In the genomic region with DNA sequence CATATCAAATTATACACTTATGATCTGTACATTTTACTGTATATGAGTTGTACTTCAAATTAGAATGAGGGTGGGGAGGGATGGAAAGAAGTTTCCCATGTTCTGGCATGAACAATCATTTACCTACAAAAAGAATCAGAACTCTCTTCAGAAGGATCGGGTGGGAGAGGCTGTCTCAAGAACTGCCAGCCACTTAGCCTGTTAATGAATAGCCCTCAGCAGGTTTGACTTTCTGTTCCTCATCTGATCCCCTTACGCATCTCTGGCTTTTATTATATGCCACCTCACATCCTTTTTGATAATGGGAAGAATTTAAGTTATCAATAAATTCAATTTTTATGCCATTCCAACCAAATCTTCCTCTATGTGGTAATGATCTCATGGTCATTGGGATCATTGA, we compare ENCODE assay signal across 21 cellular contexts.
DNase-seq lines count a peak whose midpoint lies in the region; ATAC-seq and TF ChIP-seq lines count a peak whose summit lies in the region.
"Had no signal": no experiment of that assay in that cellular context is flagged by ENCODE, and none has a peak within 500 bp of the region (broad histone marks: within the 10 kb centered on the region; RNA-seq: fewer than 3 reads in every experiment).

No MANE protein-coding gene starts in this region.

- CTCF ChIA-PET in activated B cell treated with CpG ODN at 0.5 μM for 24 hours (lab: Charles Lee): no interaction called here
- CTCF ChIA-PET in activated CD8-positive, alpha-beta T cell treated with anti-CD3 and anti-CD28 coated beads for 36 hours (lab: Charles Lee): no interaction called here

- POLR2A ChIA-PET in activated B cell treated with CpG ODN at 0.5 μM for 24 hours (lab: Charles Lee): no interaction called here
- POLR2A ChIA-PET in activated CD8-positive, alpha-beta T cell treated with anti-CD3 and anti-CD28 coated beads for 36 hours (lab: Charles Lee): no interaction called here

- ATAC-seq in HG02759 (IDR thresholded peaks at IDR 0.05; ENCODE audit: unreplicated experiment) (peak; percentile 67), activated B cell treated with CpG ODN at 0.5 μM for 24 hours (ENCODE audit: low read depth) (peak; percentile 82)
- no peak for ATAC-seq in activated CD8-positive, alpha-beta T cell treated with anti-CD3 and anti-CD28 coated beads for 36 hours
- ATAC-seq: stimulated activated naive CD8-positive, alpha-beta T cell treated with anti-CD3 and anti-CD28 coated beads, Interleukin-15, amount 100 ng/mL, for 72 hours had no signal

- no peak overlapping the region for H3K4me3 ChIP-seq in BLaER1 treated with 17β-estradiol and CSF1 and Interleukin-3, amounts not matched to agents 10 nM and 100 nM
- H3K4me3 ChIP-seq in rectal smooth muscle tissue (ENCODE audit: low read length): no peak overlapping the region
- H3K4me3 ChIP-seq: breast epithelium, GM23248 had no signal

- H3K4me2 ChIP-seq in BLaER1 treated with 17β-estradiol and CSF1 and Interleukin-3, amounts not matched to agents 10 nM and 100 nM: peak overlapping the region; percentile 71 to 93 (median 82); a peak in 21 of 22 replicates

- TF ChIP-seq CTCF in activated B cell treated with CpG ODN at 0.5 μM for 24 hours (IDR thresholded peaks at IDR 0.05): no peak
- no peak for TF ChIP-seq CTCF in activated CD8-positive, alpha-beta T cell treated with anti-CD3 and anti-CD28 coated beads for 36 hours (IDR thresholded peaks at IDR 0.05)
- no peak for TF ChIP-seq CTCF in GM13977 (IDR thresholded peaks at IDR 0.05; ENCODE audit: extremely low read depth, insufficient read depth, missing control alignments)

- no peaks in the 10 kb centered on the region for H3K36me3 Mint-ChIP-seq in activated B cell treated with CpG ODN at 0.5 μM for 24 hours (ENCODE audit: low read depth)
- no peaks in the 10 kb centered on the region for H3K36me3 Mint-ChIP-seq in activated CD8-positive, alpha-beta T cell treated with anti-CD3 and anti-CD28 coated beads for 36 hours (ENCODE audit: low read depth)

- peak overlapping the region; percentile 45 for H3K4me3 Mint-ChIP-seq in activated B cell treated with CpG ODN at 0.5 μM for 24 hours
- H3K4me3 Mint-ChIP-seq in activated CD8-positive, alpha-beta T cell treated with anti-CD3 and anti-CD28 coated beads for 36 hours: no peak overlapping the region
- H3K4me3 Mint-ChIP-seq: activated CD4-positive, alpha-beta memory T cell treated with anti-CD3 and anti-CD28 coated beads, Interleukin-2, amount 10 ng/mL, durations not matched to agents 7 days and 5 days; activated naive CD8-positive, alpha-beta T cell treated with anti-CD3 and anti-CD28 coated beads, Interleukin-2, amount 10 ng/mL, durations not matched to agents 7 days and 5 days; stimulated activated naive CD8-positive, alpha-beta T cell treated with anti-CD3 and anti-CD28 coated beads, Interleukin-15, amount 100 ng/mL, for 72 hours had no signal

- H3K9me3 Mint-ChIP-seq in activated B cell treated with CpG ODN at 0.5 μM for 24 hours: no peaks in the 10 kb centered on the region
- peaks cover 2% of the 10 kb centered on the region for H3K9me3 Mint-ChIP-seq in activated CD8-positive, alpha-beta T cell treated with anti-CD3 and anti-CD28 coated beads for 36 hours
- H3K9me3 Mint-ChIP-seq: activated naive CD8-positive, alpha-beta T cell treated with anti-CD3 and anti-CD28 coated beads, Interleukin-2, amount 10 ng/mL, durations not matched to agents 7 days and 5 days had no signal

- intact Hi-C loops in activated B cell treated with CpG ODN at 0.5 μM for 24 hours (cut with micrococcal nuclease): loop anchor here (2.0 to 5.0 kb wide), 3 partner anchors 15 to 184 kb away; a partner anchor contains a TSS
- intact Hi-C loops in activated CD8-positive, alpha-beta T cell treated with anti-CD3 and anti-CD28 coated beads for 36 hours (cut with micrococcal nuclease): no loop called here

- H3K4me1 Mint-ChIP-seq in activated B cell treated with CpG ODN at 0.5 μM for 24 hours: peaks cover 43% of the 10 kb centered on the region
- H3K4me1 Mint-ChIP-seq in activated CD8-positive, alpha-beta T cell treated with anti-CD3 and anti-CD28 coated beads for 36 hours (ENCODE audit: low read depth): peaks cover 23% of the 10 kb centered on the region

- no peaks in the 10 kb centered on the region for H4K20me1 ChIP-seq in BLaER1 treated with 17β-estradiol and CSF1 and Interleukin-3, amounts not matched to agents 10 nM and 100 nM

- no peaks in the 10 kb centered on the region for H3K36me3 ChIP-seq in BLaER1 treated with 17β-estradiol and CSF1 and Interleukin-3, amounts not matched to agents 10 nM and 100 nM
- H3K36me3 ChIP-seq in rectal smooth muscle tissue (ENCODE audit: control insufficient read depth, insufficient read depth, low read length): no peaks in the 10 kb centered on the region
- H3K36me3 ChIP-seq: breast epithelium, WERI-Rb-1 had no signal

- peak overlapping the region; percentile 60 for H3K27ac Mint-ChIP-seq in activated B cell treated with CpG ODN at 0.5 μM for 24 hours
- no peak overlapping the region for H3K27ac Mint-ChIP-seq in activated CD8-positive, alpha-beta T cell treated with anti-CD3 and anti-CD28 coated beads for 36 hours
- H3K27ac Mint-ChIP-seq: activated CD4-positive, alpha-beta memory T cell treated with anti-CD3 and anti-CD28 coated beads, Interleukin-2, amount 10 ng/mL, durations not matched to agents 7 days and 5 days; activated naive CD8-positive, alpha-beta T cell treated with anti-CD3 and anti-CD28 coated beads, Interleukin-2, amount 10 ng/mL, durations not matched to agents 7 days and 5 days; stimulated activated naive CD8-positive, alpha-beta T cell treated with anti-CD3 and anti-CD28 coated beads, Interleukin-15, amount 100 ng/mL, for 72 hours had no signal

- no peak for DNase-seq in activated B cell treated with CpG ODN at 0.5 μM for 24 hours
- DNase-seq in activated CD8-positive, alpha-beta T cell treated with anti-CD3 and anti-CD28 coated beads for 36 hours: no peak
- DNase-seq in AG20443 (ENCODE audit: low spot score): no peak
- DNase-seq in GM13977 (ENCODE audit: low spot score): no peak
- no peak for DNase-seq in HuH-7.5 (ENCODE audit: low spot score)
- DNase-seq: activated CD4-positive, alpha-beta memory T cell treated with anti-CD3 and anti-CD28 coated beads, Interleukin-2, amount 10 ng/mL, durations not matched to agents 7 days and 5 days; activated naive CD8-positive, alpha-beta T cell treated with anti-CD3 and anti-CD28 coated beads, Interleukin-2, amount 10 ng/mL, durations not matched to agents 7 days and 5 days; EL; erythroblast; GM23248; mammary epithelial cell; NCI-H1436; NK-92 treated with Interleukin-12 subunit alpha and Interleukin-12 subunit beta, amount 100 ng/mL, for 24 hours; SHP77; stimulated activated naive CD8-positive, alpha-beta T cell treated with anti-CD3 and anti-CD28 coated beads, Interleukin-15, amount 100 ng/mL, for 72 hours; T-helper 1 cell; WERI-Rb-1 had no signal

- H3K9me3 ChIP-seq in BLaER1 treated with 17β-estradiol and CSF1 and Interleukin-3, amounts not matched to agents 10 nM and 100 nM (replicated peaks in 1 of 11): peaks cover 0 to 13% (median 0%) of the 10 kb centered on the region in 11 experiments; a peak in 2 of 22 replicates
- H3K9me3 ChIP-seq: breast epithelium had no signal

- H3K27ac ChIP-seq in BLaER1 treated with 17β-estradiol and CSF1 and Interleukin-3, amounts not matched to agents 10 nM and 100 nM: peak overlapping the region in 5 of 11 experiments; percentile 21 to 64 (median 55); a peak in 4 of 22 replicates
- peak overlapping the region; percentile 92 for H3K27ac ChIP-seq in rectal smooth muscle tissue (ENCODE audit: low read depth, low read length)
- H3K27ac ChIP-seq: GM23248, WERI-Rb-1 had no signal

- H3K27me3 Mint-ChIP-seq in activated B cell treated with CpG ODN at 0.5 μM for 24 hours: no peaks in the 10 kb centered on the region
- H3K27me3 Mint-ChIP-seq in activated CD8-positive, alpha-beta T cell treated with anti-CD3 and anti-CD28 coated beads for 36 hours: no peaks in the 10 kb centered on the region
- H3K27me3 Mint-ChIP-seq: activated CD4-positive, alpha-beta memory T cell treated with anti-CD3 and anti-CD28 coated beads, Interleukin-2, amount 10 ng/mL, durations not matched to agents 7 days and 5 days; activated naive CD8-positive, alpha-beta T cell treated with anti-CD3 and anti-CD28 coated beads, Interleukin-2, amount 10 ng/mL, durations not matched to agents 7 days and 5 days; stimulated activated naive CD8-positive, alpha-beta T cell treated with anti-CD3 and anti-CD28 coated beads, Interleukin-15, amount 100 ng/mL, for 72 hours had no signal

- in situ Hi-C loops in GM13977 (cut with MboI; ENCODE audit: low pct_unique_long_range_greater_than_20kb, low sequenced_read_pairs, unreplicated experiment): no loop called here

- no peaks in the 10 kb centered on the region for H3K27me3 ChIP-seq in BLaER1 treated with 17β-estradiol and CSF1 and Interleukin-3, amounts not matched to agents 10 nM and 100 nM
- H3K27me3 ChIP-seq in rectal smooth muscle tissue (ENCODE audit: control insufficient read depth, insufficient read depth, low read length): no peaks in the 10 kb centered on the region
- H3K27me3 ChIP-seq: breast epithelium had no signal

- peaks cover 33 to 53% (median 45%) of the 10 kb centered on the region in 10 experiments for H3K4me1 ChIP-seq in BLaER1 treated with 17β-estradiol and CSF1 and Interleukin-3, amounts not matched to agents 10 nM and 100 nM
- H3K4me1 ChIP-seq in rectal smooth muscle tissue (ENCODE audit: control insufficient read depth, insufficient read depth, low read length): peaks cover 44% of the 10 kb centered on the region
- H3K4me1 ChIP-seq: breast epithelium had no signal

- H3K9ac ChIP-seq in BLaER1 treated with 17β-estradiol and CSF1 and Interleukin-3, amounts not matched to agents 10 nM and 100 nM: no peak overlapping the region
- H3K9ac ChIP-seq in rectal smooth muscle tissue (ENCODE audit: low read length): no peak overlapping the region
- H3K9ac ChIP-seq: GM23248 had no signal
